ENCODE assay signal across 8 cellular contexts in genomic region chr22:36409911-36410756, GRCh38. TPM values are rescaled to one million over a fixed set of nuclear protein-coding genes. Genes with fewer than 3 reads are reported as not detected.
DNase-seq lines count a peak whose midpoint lies in the region; ATAC-seq and TF ChIP-seq lines count a peak whose summit lies in the region.

No MANE protein-coding gene starts in this region.

- intact Hi-C loops in activated T-helper 2 cell treated with anti-CD3 and anti-CD28 coated beads, Interferon-gamma antibody, Interleukin-2, Interleukin-4, amounts not matched to agents 10 μg/mL and 5 μg/mL and 100 μg/mL, durations not matched to agents 14 hours and 24 hours and 36 hours (cut with micrococcal nuclease), result loop anchor here (5.0 kb wide), 1 partner anchor 42 kb away; no protein-coding TSS in a partner anchor

- peak overlapping the region; percentile 46 for H3K27ac Mint-ChIP-seq in activated T-helper 2 cell treated with anti-CD3 and anti-CD28 coated beads, Interferon-gamma antibody, Interleukin-2, Interleukin-4, amounts not matched to agents 10 μg/mL and 5 μg/mL and 100 μg/mL, durations not matched to agents 14 hours and 24 hours and 36 hours

- H3K4me1 ChIP-seq in foreskin keratinocyte (no peaks in the 10 kb centered on the region), neuron (ENCODE audit: insufficient read depth, low read length) (no peaks in the 10 kb centered on the region), thoracic aorta (ENCODE audit: control insufficient read depth in 1 of 2, low read depth in 2 of 2) (peaks cover 6 to 7% of the 10 kb centered on the region in 2 donors)

- H3K9me3 ChIP-seq in neuron (ENCODE audit: low read length) (no peaks in the 10 kb centered on the region), thoracic aorta (no peaks in the 10 kb centered on the region), MG63 (no peaks in the 10 kb centered on the region)

- peak; percentile 40 for TF ChIP-seq CTCF in foreskin keratinocyte (conservative IDR thresholded peaks at IDR 0.05)
- TF ChIP-seq CTCF in thoracic aorta (IDR thresholded peaks at IDR 0.05), result no peak

- ATAC-seq in GM19043 (IDR thresholded peaks at IDR 0.05; ENCODE audit: low read depth, unreplicated experiment), result peak; percentile 74
- peak; percentile 91 for ATAC-seq in foreskin keratinocyte
- ATAC-seq in thoracic aorta (ENCODE audit: insufficient number of reproducible peaks, low FRiP score, low read depth), result no peak

- peaks cover 34% of the 10 kb centered on the region for H3K4me1 Mint-ChIP-seq in activated T-helper 2 cell treated with anti-CD3 and anti-CD28 coated beads, Interferon-gamma antibody, Interleukin-2, Interleukin-4, amounts not matched to agents 10 μg/mL and 5 μg/mL and 100 μg/mL, durations not matched to agents 14 hours and 24 hours and 36 hours (ENCODE audit: low read depth)

- H3K27me3 ChIP-seq in foreskin keratinocyte (no peaks in the 10 kb centered on the region), neuron (ENCODE audit: insufficient read depth, low read length) (no peaks in the 10 kb centered on the region), thoracic aorta (replicated peaks; ENCODE audit: insufficient read depth) (no peaks in the 10 kb centered on the region), MG63 (no peaks in the 10 kb centered on the region)

- no peaks in the 10 kb centered on the region for H3K36me3 ChIP-seq in neuron (ENCODE audit: insufficient read depth, low read length)
- no peaks in the 10 kb centered on the region for H3K36me3 ChIP-seq in thoracic aorta
- no peaks in the 10 kb centered on the region for H3K36me3 ChIP-seq in MG63

- H3K27me3 Mint-ChIP-seq in activated T-helper 2 cell treated with anti-CD3 and anti-CD28 coated beads, Interferon-gamma antibody, Interleukin-2, Interleukin-4, amounts not matched to agents 10 μg/mL and 5 μg/mL and 100 μg/mL, durations not matched to agents 14 hours and 24 hours and 36 hours (ENCODE audit: low read depth), result no peaks in the 10 kb centered on the region

- H3K27ac ChIP-seq in foreskin keratinocyte (peak overlapping the region; percentile 57), thoracic aorta (peak overlapping the region; percentile 15 to 27)

- peak overlapping the region; percentile 48 for H2AFZ ChIP-seq in neuron (ENCODE audit: low read depth, low read length)

- no peaks in the 10 kb centered on the region for H3K9me3 Mint-ChIP-seq in activated T-helper 2 cell treated with anti-CD3 and anti-CD28 coated beads, Interferon-gamma antibody, Interleukin-2, Interleukin-4, amounts not matched to agents 10 μg/mL and 5 μg/mL and 100 μg/mL, durations not matched to agents 14 hours and 24 hours and 36 hours

- peak overlapping the region; percentile 34 for H3K4me3 ChIP-seq in neuron (ENCODE audit: low read length)
- H3K4me3 ChIP-seq in thoracic aorta, result peak overlapping the region; percentile 71
- no peak overlapping the region for H3K4me3 ChIP-seq in MG63

- peak overlapping the region; percentile 52 for H3K4me3 Mint-ChIP-seq in activated T-helper 2 cell treated with anti-CD3 and anti-CD28 coated beads, Interferon-gamma antibody, Interleukin-2, Interleukin-4, amounts not matched to agents 10 μg/mL and 5 μg/mL and 100 μg/mL, durations not matched to agents 14 hours and 24 hours and 36 hours (ENCODE audit: low read depth)

- peak; percentile 72 for DNase-seq in NCI-H460 (ENCODE audit: extremely low read depth, low read depth)
- peak; percentile 55 for DNase-seq in activated T-helper 2 cell treated with anti-CD3 and anti-CD28 coated beads, Interferon-gamma antibody, Interleukin-2, Interleukin-4, amounts not matched to agents 10 μg/mL and 5 μg/mL and 100 μg/mL, durations not matched to agents 14 hours and 24 hours and 36 hours (ENCODE audit: low spot score)
- DNase-seq in foreskin keratinocyte, result peak; percentile 92 to 95
- DNase-seq in thoracic aorta (ENCODE audit: low spot score), result peak; percentile 18
- DNase-seq in RKO (ENCODE audit: low spot score), result no peak
- DNase-seq in MG63, result no peak

- no peaks in the 10 kb centered on the region for H3K36me3 Mint-ChIP-seq in activated T-helper 2 cell treated with anti-CD3 and anti-CD28 coated beads, Interferon-gamma antibody, Interleukin-2, Interleukin-4, amounts not matched to agents 10 μg/mL and 5 μg/mL and 100 μg/mL, durations not matched to agents 14 hours and 24 hours and 36 hours (ENCODE audit: low read depth)

RNA-seq across cellular contexts. Expression of gene MYH9, which starts 22.4 kb away (rescaled TPM):
- 96.8 and 105 TPM in 2 replicates for total RNA-seq in NCI-H460 (2014; rRNA removed; shearing (Covaris generic))
- 63.4 and 76.4 TPM in 2 replicates for polyA plus RNA-seq in NCI-H460 (2014; cell fraction: nucleus; rRNA removed)
- 619 and 645 TPM in 2 replicates for total RNA-seq in activated T-helper 2 cell treated with anti-CD3 and anti-CD28 coated beads, Interferon-gamma antibody, Interleukin-2, Interleukin-4, amounts not matched to agents 10 μg/mL and 5 μg/mL and 100 μg/mL, durations not matched to agents 14 hours and 24 hours and 36 hours
- total RNA-seq in foreskin keratinocyte (926 and 995 TPM in 2 replicates), thoracic aorta (1,000 to 10,000 TPM; 1,447 to 1,631 TPM)
- 295 and 315 TPM in 2 replicates for polyA plus RNA-seq in foreskin keratinocyte
- total RNA-seq in MG63 (2014; rRNA removed; shearing (Covaris generic); ENCODE audit: low replicate concordance), result 323 and 380 TPM in 2 replicates

Comparison
In these comparisons a context has a peak if more than half of its experiments do, and no peak if none do; other contexts are left out.
1. DNase-seq: peak in NCI-H460 (single experiment), activated T-helper 2 cell treated with anti-CD3 and anti-CD28 coated beads, Interferon-gamma antibody, Interleukin-2, Interleukin-4, amounts not matched to agents 10 μg/mL and 5 μg/mL and 100 μg/mL, durations not matched to agents 14 hours and 24 hours and 36 hours (single experiment), foreskin keratinocyte (2 of 2) and thoracic aorta (single experiment); none in RKO (single experiment) and MG63 (single experiment).